ENCODE assay signal across 8 cellular contexts in the genomic region with DNA sequence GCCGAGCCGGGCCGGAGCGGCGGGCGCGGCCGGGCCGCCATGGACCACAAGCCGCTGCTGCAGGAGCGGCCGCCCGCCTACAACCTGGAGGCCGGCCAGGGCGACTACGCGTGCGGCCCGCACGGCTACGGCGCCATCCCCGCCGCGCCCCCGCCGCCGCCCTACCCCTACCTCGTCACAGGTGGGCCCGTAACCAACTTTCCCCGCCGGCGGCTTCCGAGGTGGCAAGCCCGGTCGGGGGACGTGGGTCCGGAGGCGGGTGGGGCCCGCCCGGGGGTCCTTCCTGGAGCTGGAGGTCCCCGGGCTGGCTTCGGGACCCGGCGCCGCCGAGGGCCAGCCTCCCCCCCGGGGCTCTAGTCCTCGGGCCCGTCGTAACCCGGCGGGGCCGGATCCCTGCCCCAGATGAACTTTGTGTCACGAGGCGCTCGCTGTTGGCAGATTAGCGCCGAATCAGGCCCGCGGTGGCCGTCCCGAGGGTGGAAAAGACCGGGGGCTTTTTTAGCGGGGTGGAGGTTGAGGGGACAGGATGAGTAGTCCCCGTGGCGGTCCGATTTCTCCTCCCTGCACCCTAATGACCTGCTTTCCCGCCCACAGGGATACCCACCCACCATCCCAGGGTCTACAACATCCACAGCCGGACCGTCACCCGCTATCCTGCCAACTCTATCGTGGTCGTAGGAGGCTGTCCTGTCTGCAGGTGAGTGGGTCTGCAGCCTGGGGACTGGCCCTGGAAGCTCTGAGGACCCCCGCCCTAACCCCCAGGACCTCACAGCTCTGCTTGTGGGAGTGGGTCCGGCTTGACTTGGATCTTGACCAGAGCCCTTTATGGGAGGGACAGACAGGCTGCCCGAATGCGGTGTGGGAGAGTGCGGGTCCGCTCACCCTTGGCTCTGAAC. TPM values are rescaled to one million over a fixed set of nuclear protein-coding genes. Genes with fewer than 3 reads are reported as not detected.
A peak's percentile ranks its signal among the peaks of the same experiment; 100 is the strongest.
DNase-seq lines count a peak whose midpoint lies in the region; ATAC-seq and TF ChIP-seq lines count a peak whose summit lies in the region.

No MANE protein-coding gene starts in this region.

- H3K4me3 ChIP-seq in CD8-positive, alpha-beta memory T cell (ENCODE audit: low read length): peak overlapping the region; percentile 66
- peak overlapping the region; percentile 91 for H3K4me3 ChIP-seq in retinal pigment epithelial cell (ENCODE audit: low read length)

- CTCF ChIA-PET in CD8-positive, alpha-beta memory T cell (lab: Charles Lee): no interaction called here

- H3K4me1 ChIP-seq in CD8-positive, alpha-beta memory T cell (ENCODE audit: insufficient read depth, low read length): peaks cover 39% of the 10 kb centered on the region

- peaks cover 0 to 1% of the 10 kb centered on the region in 2 donors for H3K27me3 Mint-ChIP-seq in CD8-positive, alpha-beta memory T cell
- no peaks in the 10 kb centered on the region for H3K27me3 Mint-ChIP-seq in activated T-cell treated with anti-CD3 and anti-CD28 coated beads, Interleukin-2, amount 50 U/mL, for 4 hours (ENCODE audit: low read depth)

- H3K27ac ChIP-seq in CD8-positive, alpha-beta memory T cell (ENCODE audit: low read depth, low read length): peak overlapping the region; percentile 43

- H3K27me3 ChIP-seq in CD8-positive, alpha-beta memory T cell (ENCODE audit: insufficient read depth, low read length, poor library complexity, severe bottlenecking): no peaks in the 10 kb centered on the region

- no peak for TF ChIP-seq CTCF in retinal pigment epithelial cell (conservative IDR thresholded peaks at IDR 0.05; ENCODE audit: low read depth, low read length)

- peaks cover 0 to 9% (median 0%) of the 10 kb centered on the region in 3 donors for H3K36me3 Mint-ChIP-seq in CD8-positive, alpha-beta memory T cell
- peaks cover 6% of the 10 kb centered on the region for H3K36me3 Mint-ChIP-seq in activated T-cell treated with anti-CD3 and anti-CD28 coated beads, Interleukin-2, amount 50 U/mL, for 4 hours (ENCODE audit: insufficient read depth)

- peak overlapping the region in 7 of 8 donors; percentile 16 to 91 (median 79) for H3K27ac Mint-ChIP-seq in CD8-positive, alpha-beta memory T cell

- H3K9me3 ChIP-seq in CD8-positive, alpha-beta memory T cell (ENCODE audit: low read length): no peaks in the 10 kb centered on the region

- DNase-seq in CD8-positive, alpha-beta memory T cell: peak in 1 of 5 donors; percentile 44
- DNase-seq in activated T-cell treated with anti-CD3 and anti-CD28 coated beads, Interleukin-2, amount 50 U/mL, for 4 hours: peak; percentile 36
- peak; percentile 81 for DNase-seq in cardiac septum (ENCODE audit: low spot score)
- no peak for DNase-seq in retinal pigment epithelial cell (ENCODE audit: low read depth)
- no peak for DNase-seq in epidermal melanocyte (ENCODE audit: insufficient read length, low spot score)
- no peak for DNase-seq in DMS153 treated with DMSO at 0.1 percent for 48 hours (lab: John Stamatoyannopoulos, UW; ENCODE audit: unreplicated experiment)

- POLR2A ChIA-PET in CD8-positive, alpha-beta memory T cell (lab: Charles Lee): no interaction called here

- no peaks in the 10 kb centered on the region for H3K9me3 Mint-ChIP-seq in CD8-positive, alpha-beta memory T cell
- H3K9me3 Mint-ChIP-seq in activated T-cell treated with anti-CD3 and anti-CD28 coated beads, Interleukin-2, amount 50 U/mL, for 4 hours: no peaks in the 10 kb centered on the region

- ATAC-seq in GM19455 (IDR thresholded peaks at IDR 0.05; ENCODE audit: unreplicated experiment) (peak; percentile 43), HG03520 (IDR thresholded peaks at IDR 0.05; ENCODE audit: unreplicated experiment) (peak; percentile 20)
- ATAC-seq in activated T-cell treated with anti-CD3 and anti-CD28 coated beads, Interleukin-2, amount 50 U/mL, for 4 hours: peak; percentile 50 to 58

- H3K36me3 ChIP-seq in CD8-positive, alpha-beta memory T cell (ENCODE audit: insufficient read depth, low read length): no peaks in the 10 kb centered on the region

- peaks cover 28 to 45% (median 30%) of the 10 kb centered on the region in 3 donors for H3K4me1 Mint-ChIP-seq in CD8-positive, alpha-beta memory T cell
- H3K4me1 Mint-ChIP-seq in activated T-cell treated with anti-CD3 and anti-CD28 coated beads, Interleukin-2, amount 50 U/mL, for 4 hours (ENCODE audit: low read depth): peaks cover 35% of the 10 kb centered on the region

- H3K4me3 Mint-ChIP-seq in CD8-positive, alpha-beta memory T cell: peak overlapping the region; percentile 63 to 90 (median 82)
- H3K4me3 Mint-ChIP-seq in activated T-cell treated with anti-CD3 and anti-CD28 coated beads, Interleukin-2, amount 50 U/mL, for 4 hours: peak overlapping the region; percentile 87

- intact Hi-C loops in cardiac septum (cut with DNase I): no loop called here

RNA-seq across cellular contexts. Expression of a gene that starts 0.5 kb away (rescaled TPM):
- total RNA-seq in CD8-positive, alpha-beta memory T cell: 10 to 100 TPM; 58.4 to 65.0 TPM
- 15.4 TPM for polyA plus RNA-seq in CD8-positive, alpha-beta memory T cell
- 10 to 100 TPM; 46.4 to 58.1 (median 51.1) TPM for total RNA-seq in activated T-cell treated with anti-CD3 and anti-CD28 coated beads, Interleukin-2, amount 50 U/mL, for 4 hours
- total RNA-seq in cardiac septum: 162 TPM

RNA-seq across cellular contexts. Expression of a gene that starts 30.0 kb away (rescaled TPM):
- 10 to 100 TPM; 33.7 to 34.2 TPM for total RNA-seq in CD8-positive, alpha-beta memory T cell
- polyA plus RNA-seq in CD8-positive, alpha-beta memory T cell: 22.7 TPM
- total RNA-seq in activated T-cell treated with anti-CD3 and anti-CD28 coated beads, Interleukin-2, amount 50 U/mL, for 4 hours: 10 to 100 TPM; 35.1 to 42.8 (median 36.1) TPM
- total RNA-seq in cardiac septum: 16.6 TPM

Comparison
In these comparisons a context has a peak if more than half of its experiments do, and no peak if none do; other contexts are left out.
1. DNase-seq: peak in activated T-cell treated with anti-CD3 and anti-CD28 coated beads, Interleukin-2, amount 50 U/mL, for 4 hours (single experiment) and cardiac septum (single experiment); none in retinal pigment epithelial cell (single experiment), epidermal melanocyte (single experiment) and DMS153 treated with DMSO at 0.1 percent for 48 hours (single experiment).
2. Peak in every context shown above with its lines, with median percentiles within 50 percentile points of each other: ATAC-seq.